In the genomic region with DNA sequence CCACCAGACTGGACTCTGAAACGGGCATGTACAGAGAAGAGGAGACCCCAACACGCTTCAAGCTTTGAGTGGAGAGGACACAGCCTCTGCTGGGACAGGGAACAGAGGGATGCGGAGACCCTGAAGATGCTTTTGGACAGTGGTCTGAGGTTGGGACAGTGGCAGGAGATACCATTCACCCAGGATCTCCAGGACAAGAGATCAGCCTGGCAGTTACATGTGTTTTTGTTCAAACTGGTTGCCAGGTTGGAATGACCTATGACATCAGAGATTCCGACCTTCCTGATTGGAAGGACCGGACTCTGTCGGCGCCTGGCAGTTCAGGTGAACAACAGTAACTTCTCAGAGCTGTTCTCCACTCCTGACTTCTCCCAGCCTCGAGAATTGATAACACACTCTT, we compare ENCODE assay signal across 14 cellular contexts. TPM values are rescaled to one million over a fixed set of nuclear protein-coding genes. Genes with fewer than 3 reads are reported as not detected.
"Had no signal": no experiment of that assay in that cellular context is flagged by ENCODE, and none has a peak within 500 bp of the region (broad histone marks: within the 10 kb centered on the region; RNA-seq: fewer than 3 reads in every experiment).

A gene with protein sequence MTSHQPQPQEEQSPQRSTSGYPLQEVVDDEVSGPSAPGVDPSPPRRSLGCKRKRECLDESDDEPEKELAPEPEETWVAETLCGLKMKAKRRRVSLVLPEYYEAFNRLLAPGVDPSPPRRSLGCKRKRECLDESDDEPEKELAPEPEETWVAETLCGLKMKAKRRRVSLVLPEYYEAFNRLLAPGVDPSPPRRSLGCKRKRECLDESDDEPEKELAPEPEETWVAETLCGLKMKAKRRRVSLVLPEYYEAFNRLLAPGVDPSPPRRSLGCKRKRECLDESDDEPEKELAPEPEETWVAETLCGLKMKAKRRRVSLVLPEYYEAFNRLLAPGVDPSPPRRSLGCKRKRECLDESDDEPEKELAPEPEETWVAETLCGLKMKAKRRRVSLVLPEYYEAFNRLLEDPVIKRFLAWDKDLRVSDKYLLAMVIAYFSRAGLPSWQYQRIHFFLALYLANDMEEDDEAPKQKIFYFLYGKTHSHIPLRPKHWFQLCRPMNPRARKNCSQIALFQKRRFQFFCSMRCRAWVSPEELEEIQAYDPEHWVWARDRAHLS (plus strand): TSS at position 301 of the 400 bp plus-strand sequence. CDS start 184 bp downstream, outside the sequence.

RNA-seq across cellular contexts. Expression of the gene that starts here (rescaled TPM):
- total RNA-seq: activated B cell treated with CpG ODN at 0.5 μM for 24 hours; activated CD4-positive, alpha-beta memory T cell treated with anti-CD3 and anti-CD28 coated beads for 36 hours; activated CD4-positive, alpha-beta memory T cell treated with anti-CD3 and anti-CD28 coated beads, Interleukin-2, amount 10 ng/mL, durations not matched to agents 7 days and 5 days; activated CD4-positive, alpha-beta T cell treated with anti-CD3 and anti-CD28 coated beads for 36 hours; activated CD4-positive, alpha-beta T cell treated with anti-CD3 and anti-CD28 coated beads, Interleukin-2, amount 10 ng/mL, durations not matched to agents 24 days and 14 days; activated CD4-positive, alpha-beta T cell treated with anti-CD3 and anti-CD28 coated beads, Interleukin-2, amount 10 ng/mL, durations not matched to agents 7 days and 5 days; activated CD8-positive, alpha-beta memory T cell treated with anti-CD3 and anti-CD28 coated beads for 36 hours; activated CD8-positive, alpha-beta memory T cell treated with anti-CD3 and anti-CD28 coated beads, Interleukin-2, amount 10 ng/mL, durations not matched to agents 7 days and 5 days; activated CD8-positive, alpha-beta T cell treated with anti-CD3 and anti-CD28 coated beads for 36 hours; activated CD8-positive, alpha-beta T cell treated with anti-CD3 and anti-CD28 coated beads, Interleukin-2, amount 10 ng/mL, durations not matched to agents 7 days and 5 days; T-cell; T-helper 1 cell treated with Interleukin-12 subunit alpha and Interleukin-12 subunit beta and Interleukin-4 antibody, amounts not matched to agents 30 ng/mL and 1 ng/mL, for 36 hours; T-helper 17 cell; T-helper 2 cell treated with Interferon-gamma antibody and Interleukin-4, amounts not matched to agents 100 ng/mL and 5 ng/mL, for 36 hours had no signal
